Comparison of ENCODE assay signal across 8 cellular contexts in the genomic region with DNA sequence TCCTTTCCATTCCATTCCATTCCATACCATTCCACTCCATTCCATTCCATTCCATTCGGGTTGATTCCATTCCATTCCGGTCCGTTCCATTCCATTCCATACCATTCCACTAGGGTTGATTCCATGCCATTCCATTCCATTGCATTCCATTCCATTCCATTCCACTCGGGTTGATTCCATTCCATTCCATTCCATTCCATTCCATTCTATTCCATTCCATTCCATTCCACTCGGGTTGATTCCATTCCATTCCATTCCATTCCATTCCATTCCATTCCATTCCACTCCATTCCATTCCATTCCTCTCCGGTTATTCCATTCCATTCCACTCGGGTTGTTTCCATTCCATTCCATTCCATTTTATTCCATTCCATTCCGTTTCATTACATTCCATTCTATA.
DNase-seq lines count a peak whose midpoint lies in the region; ATAC-seq and TF ChIP-seq lines count a peak whose summit lies in the region.
"Not testable (repeated sequence)": the region's sequence is repeated elsewhere in the genome, so short reads cannot be mapped to it uniquely, and the experiment has no call there.

No MANE protein-coding gene starts in this region.

- not testable (repeated sequence) for H3K27me3 ChIP-seq in body of pancreas, left lung

- not testable (repeated sequence) for H3K36me3 ChIP-seq in body of pancreas (replicated peaks in 1 of 2; ENCODE audit: insufficient read depth in 1 of 2, low read depth in 2 of 2); left lung

- peak; percentile 49 for ATAC-seq in GM18498 (IDR thresholded peaks at IDR 0.05; ENCODE audit: unreplicated experiment)
- ATAC-seq in GM19372 (IDR thresholded peaks at IDR 0.05; ENCODE audit: low read depth, unreplicated experiment): peak; percentile 46
- peak; percentile 54 for ATAC-seq in HG02610 (IDR thresholded peaks at IDR 0.05; ENCODE audit: unreplicated experiment)
- peak; percentile 43 for ATAC-seq in HG03095 (IDR thresholded peaks at IDR 0.05; ENCODE audit: unreplicated experiment)
- ATAC-seq in HG03565 (IDR thresholded peaks at IDR 0.05; ENCODE audit: unreplicated experiment): peak; percentile 28
- ATAC-seq in body of pancreas: peak; percentile 68
- peak; percentile 72 for ATAC-seq in left lung
- ATAC-seq in stimulated activated effector memory CD8-positive, alpha-beta T cell treated with anti-CD3 and anti-CD28 coated beads, Interleukin-12 subunit alpha, Interleukin-12 subunit beta, amount 100 ng/mL, for 72 hours: peak; percentile 71

- intact Hi-C loops in body of pancreas (cut with DNase I); left lung (cut with DNase I): not testable (repeated sequence)

- not testable (repeated sequence) for H3K9me3 ChIP-seq in body of pancreas
- peaks cover 0 to 20% of the 10 kb centered on the region in 2 donors for H3K9me3 ChIP-seq in left lung

- peaks cover 30% of the 10 kb centered on the region for H3K9me3 Mint-ChIP-seq in stimulated activated effector memory CD8-positive, alpha-beta T cell treated with anti-CD3 and anti-CD28 coated beads, Interleukin-12 subunit alpha, Interleukin-12 subunit beta, amount 100 ng/mL, for 72 hours

- not testable (repeated sequence) for TF ChIP-seq POLR2A in body of pancreas (IDR thresholded peaks at IDR 0.05)

- H3K4me1 Mint-ChIP-seq in stimulated activated effector memory CD8-positive, alpha-beta T cell treated with anti-CD3 and anti-CD28 coated beads, Interleukin-12 subunit alpha, Interleukin-12 subunit beta, amount 100 ng/mL, for 72 hours: peaks cover 12% of the 10 kb centered on the region

- 60 to 61% methylated on average over 5 to 8 of the region's 8 CpGs for WGBS in body of pancreas, 2 donors

- not testable (repeated sequence) for H3K27ac Mint-ChIP-seq in stimulated activated effector memory CD8-positive, alpha-beta T cell treated with anti-CD3 and anti-CD28 coated beads, Interleukin-12 subunit alpha, Interleukin-12 subunit beta, amount 100 ng/mL, for 72 hours

- DNase-seq in body of pancreas; left lung; stimulated activated effector memory CD8-positive, alpha-beta T cell treated with anti-CD3 and anti-CD28 coated beads, Interleukin-12 subunit alpha, Interleukin-12 subunit beta, amount 100 ng/mL, for 72 hours (ENCODE audit: low spot score in 2 of 2): not testable (repeated sequence)

- not testable (repeated sequence) for H3K27ac ChIP-seq in body of pancreas, left lung

- not testable (repeated sequence) for TF ChIP-seq CTCF in body of pancreas (IDR thresholded peaks at IDR 0.05); left lung (IDR thresholded peaks at IDR 0.05)

- H3K4me3 Mint-ChIP-seq in stimulated activated effector memory CD8-positive, alpha-beta T cell treated with anti-CD3 and anti-CD28 coated beads, Interleukin-12 subunit alpha, Interleukin-12 subunit beta, amount 100 ng/mL, for 72 hours: not testable (repeated sequence)

- H3K4me3 ChIP-seq in body of pancreas, left lung: not testable (repeated sequence)

- H3K36me3 Mint-ChIP-seq in stimulated activated effector memory CD8-positive, alpha-beta T cell treated with anti-CD3 and anti-CD28 coated beads, Interleukin-12 subunit alpha, Interleukin-12 subunit beta, amount 100 ng/mL, for 72 hours: not testable (repeated sequence)

- not testable (repeated sequence) for H3K4me1 ChIP-seq in body of pancreas, left lung
